Comparison of ENCODE assay signal across 30 cellular contexts in genomic region chr18:7291046-7291445, GRCh38.
"Had no signal": no experiment of that assay in that cellular context is flagged by ENCODE, and none has a peak within 500 bp of the region (broad histone marks: within the 10 kb centered on the region; RNA-seq: fewer than 3 reads in every experiment).

No MANE protein-coding gene starts in this region.

- DNase-seq: activated CD4-positive, alpha-beta T cell treated with anti-CD3 and anti-CD28 coated beads, Interleukin-2, amount 10 ng/mL, durations not matched to agents 24 days and 14 days; activated CD4-positive, alpha-beta T cell treated with anti-CD3 and anti-CD28 coated beads, Interleukin-2, amount 50 U/mL, for 4 hours; activated CD8-positive, alpha-beta T cell treated with anti-CD3 and anti-CD28 coated beads for 36 hours; activated effector memory CD4-positive, alpha-beta T cell treated with anti-CD3 and anti-CD28 coated beads, Interleukin-2, amount 50 U/mL, for 16 hours; activated naive CD4-positive, alpha-beta T cell; activated naive CD4-positive, alpha-beta T cell treated with anti-CD3 and anti-CD28 coated beads, Interleukin-2, amount 50 U/mL, for 16 hours; activated naive CD8-positive, alpha-beta T cell treated with anti-CD3 and anti-CD28 coated beads for 36 hours; activated T-cell treated with anti-CD3 and anti-CD28 coated beads, Interleukin-2, amount 50 U/mL, for 1 hour; activated T-cell treated with anti-CD3 and anti-CD28 coated beads, Interleukin-2, amount 50 U/mL, for 72 hours; amniotic stem cell; Karpas-422; MG63; NCI-H1048; NCI-H1105 treated with DMSO at 0.1 percent for 48 hours; NCI-H1436; NCI-H1694; NCI-H1930; NCI-H510A; NCI-H526; NCI-H748 treated with DMSO at 0.1 percent for 48 hours; NK-92 treated with Interleukin-12 subunit alpha and Interleukin-12 subunit beta, amount 100 ng/mL, for 24 hours; PC-9; SIG-M5; T-cell; T-helper 17 cell had no signal

- H3K36me3 ChIP-seq: ascending aorta, cardiac muscle cell, MG63 had no signal

- H3K9me3 ChIP-seq: MG63 had no signal

- H3K4me3 ChIP-seq: ascending aorta, cardiac muscle cell, K562, MG63, PC-9 had no signal

- H3K27me3 ChIP-seq: ascending aorta, cardiac muscle cell, MG63 had no signal

- FAIRE-seq: K562, RCC 7860 had no signal

- H3K4me2 ChIP-seq: PC-9 had no signal

- H3K4me1 ChIP-seq: ascending aorta had no signal

- H2AFZ ChIP-seq: PC-9 had no signal

- H3K27ac ChIP-seq: ascending aorta, cardiac muscle cell, PC-9, RWPE1 had no signal
